ENCODE assay signal across 9 cellular contexts in genomic region chr4:93788712-93789111, GRCh38. TPM values are rescaled to one million over a fixed set of nuclear protein-coding genes. Genes with fewer than 3 reads are reported as not detected.
DNase-seq lines count a peak whose midpoint lies in the region; TF ChIP-seq lines count a peak whose summit lies in the region.
"Had no signal": no experiment of that assay in that cellular context is flagged by ENCODE, and none has a peak within 500 bp of the region (broad histone marks: within the 10 kb centered on the region; RNA-seq: fewer than 3 reads in every experiment).

No MANE protein-coding gene starts in this region.

- no peaks in the 10 kb centered on the region for H3K4me1 ChIP-seq in esophagus muscularis mucosa

- intact Hi-C loops in esophagus muscularis mucosa (cut with DNase I) = no loop called here

- H3K27me3 ChIP-seq in esophagus muscularis mucosa = peaks cover 0 to 5% (median 0%) of the 10 kb centered on the region in 4 donors

- WGBS in esophagus muscularis mucosa = 84% methylated on average over 1 of the region's 1 CpG

- H3K36me3 ChIP-seq in esophagus muscularis mucosa = no peaks in the 10 kb centered on the region

- no peaks in the 10 kb centered on the region for H3K9me3 ChIP-seq in esophagus muscularis mucosa

- POLR2A ChIA-PET in HEK293T (lab: Yijun Ruan, JAX) = no interaction called here

- no peak for TF ChIP-seq CTCF in esophagus muscularis mucosa (IDR thresholded peaks at IDR 0.05)

- H3K27ac ChIP-seq in esophagus muscularis mucosa (replicated peaks in 1 of 4) = no peak overlapping the region

- CTCF ChIA-PET in HEK293T (lab: Yijun Ruan, JAX) = interaction anchor here (0.6 to 0.7 kb wide), 2 partner anchors 335 to 631 kb away, joined by 3 read pairs; no protein-coding TSS in a partner anchor

- DNase-seq in D341Med (ENCODE audit: low spot score) (peak; percentile 37), HEK293T (ENCODE audit: extremely low spot score) (peak; percentile 42), SK-N-DZ (ENCODE audit: low spot score) (peak; percentile 12), iris pigment epithelial cell (ENCODE audit: low read depth) (peak; percentile 42), esophagus muscularis mucosa (ENCODE audit: extremely low spot score) (no peak), NCI-H128 (lab: John Stamatoyannopoulos, UW; ENCODE audit: unreplicated experiment) (no peak)
- no peak for DNase-seq in central memory CD4-positive, alpha-beta T cell
- no peak for DNase-seq in activated effector memory CD4-positive, alpha-beta T cell treated with Interleukin-2 at 50 U/mL for 16 hours

- no peak overlapping the region for H3K4me3 ChIP-seq in esophagus muscularis mucosa

- TF ChIP-seq POLR2A in esophagus muscularis mucosa (IDR thresholded peaks at IDR 0.05; ENCODE audit: low read depth) = no peak

- TF ChIP-seq EP300 in esophagus muscularis mucosa (IDR thresholded peaks at IDR 0.05) = no peak

TF ChIP-seq in HEK293T, 16 proteins besides CTCF, POLR2A, EP300 and RAD21:
- TF ChIP-seq SUZ12 (IDR thresholded peaks at IDR 0.05) (no peak), FOXM1 (IDR thresholded peaks at IDR 0.05; ENCODE audit: borderline replicate concordance) (no peak), SP1 (IDR thresholded peaks at IDR 0.05) (no peak), ELF4 (IDR thresholded peaks at IDR 0.05) (no peak), ARNT (IDR thresholded peaks at IDR 0.05) (no peak), ZNF384 (IDR thresholded peaks at IDR 0.05) (no peak), TARDBP (IDR thresholded peaks at IDR 0.05) (no peak), CTBP1 (IDR thresholded peaks at IDR 0.05; ENCODE audit: borderline replicate concordance) (no peak), PKNOX1 (IDR thresholded peaks at IDR 0.05) (no peak), HDGF (IDR thresholded peaks at IDR 0.05; ENCODE audit: borderline replicate concordance) (no peak), L3MBTL2 (conservative IDR thresholded peaks at IDR 0.05) (no peak), BHLHE40 (IDR thresholded peaks at IDR 0.05; ENCODE audit: borderline replicate concordance) (no peak), FOXA1 (IDR thresholded peaks at IDR 0.05) (no peak), LEF1 (IDR thresholded peaks at IDR 0.05; ENCODE audit: borderline replicate concordance) (no peak), NFRKB (IDR thresholded peaks at IDR 0.05) (no peak), FOXK2 (IDR thresholded peaks at IDR 0.05) (no peak)

RNA-seq across cellular contexts. Expression of gene ATOH1, which starts 39.8 kb away (rescaled TPM):
- 0.20 TPM in 1 of 2 replicates, not detected in the other for polyA plus RNA-seq in SK-N-DZ (2014; cell fraction: cytosol; rRNA removed)
- 0.13 TPM in 1 of 2 replicates, not detected in the other for polyA plus RNA-seq in SK-N-DZ (2014; cell fraction: nucleus; rRNA removed)
- total RNA-seq in esophagus muscularis mucosa = not detected
- total RNA-seq: urinary bladder had no signal
- polyA plus RNA-seq: urinary bladder had no signal

Comparison
In these comparisons a context has a peak if more than half of its experiments do, and no peak if none do; other contexts are left out.
1. DNase-seq: peak in D341Med (single experiment), HEK293T (single experiment), SK-N-DZ (single experiment) and iris pigment epithelial cell (single experiment); none in central memory CD4-positive, alpha-beta T cell (single experiment), esophagus muscularis mucosa (single experiment), activated effector memory CD4-positive, alpha-beta T cell treated with Interleukin-2 at 50 U/mL for 16 hours (single experiment) and NCI-H128 (single experiment).